ENCODE assay signal across 21 cellular contexts in the genomic region with DNA sequence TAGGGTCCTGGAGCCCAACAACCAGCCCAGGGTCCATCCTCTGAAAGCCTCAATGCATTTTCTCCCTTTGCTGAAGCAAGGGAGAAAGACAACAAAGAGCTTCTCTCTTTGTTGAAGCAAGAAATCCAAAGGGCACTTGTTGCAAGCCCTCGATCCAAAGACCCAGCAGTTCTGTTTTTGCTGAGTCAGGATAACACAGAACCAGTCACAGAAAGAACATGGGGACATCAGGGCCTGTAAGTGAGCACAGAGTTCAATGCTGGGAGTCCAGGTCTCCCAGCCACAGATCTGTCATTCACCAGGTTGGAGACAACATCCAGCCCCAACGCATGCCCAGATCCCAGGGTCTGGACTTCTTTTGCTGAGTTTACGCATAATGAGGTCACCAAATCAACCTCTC.
"Had no signal": no experiment of that assay in that cellular context is flagged by ENCODE, and none has a peak within 500 bp of the region (broad histone marks: within the 10 kb centered on the region; RNA-seq: fewer than 3 reads in every experiment).

No MANE protein-coding gene starts in this region.

- H3K27me3 ChIP-seq: colonic mucosa, gastrocnemius medialis, neutrophil, sigmoid colon, stomach, transverse colon had no signal

- H3K4me3 Mint-ChIP-seq: naive thymus-derived CD4-positive, alpha-beta T cell; nephron progenitor cell had no signal

- DNase-seq: colonic mucosa; dermis blood vessel endothelial cell; effector CD4-positive, alpha-beta T cell; gastrocnemius medialis; heart right ventricle; left cardiac atrium; left ventricle myocardium superior; mammary epithelial cell; naive thymus-derived CD4-positive, alpha-beta T cell; nephron progenitor cell; posterior cingulate gyrus; sigmoid colon; stimulated activated CD4-positive, alpha-beta T cell treated with anti-CD3 and anti-CD28 coated beads, Interleukin-12 subunit alpha, Interleukin-12 subunit beta, amount 100 ng/mL, for 4 hours; stimulated activated naive CD4-positive, alpha-beta T cell; stomach; substantia nigra; transverse colon had no signal

- H3K4me3 ChIP-seq: colonic mucosa, gastrocnemius medialis, heart right ventricle, sigmoid colon, skin epidermis, stomach, thoracic aorta, transverse colon had no signal

- ATAC-seq: gastrocnemius medialis; heart right ventricle; left ventricle myocardium superior; naive thymus-derived CD4-positive, alpha-beta T cell had no signal

- H3K9me3 ChIP-seq: colonic mucosa, gastrocnemius medialis, heart right ventricle, neutrophil, sigmoid colon, stomach, thoracic aorta, transverse colon had no signal

- H3K27ac Mint-ChIP-seq: naive thymus-derived CD4-positive, alpha-beta T cell had no signal

- H3K9me3 Mint-ChIP-seq: nephron progenitor cell had no signal

- H3K4me1 Mint-ChIP-seq: nephron progenitor cell had no signal

- FAIRE-seq: keratinocyte had no signal

- H3K36me3 ChIP-seq: colonic mucosa, gastrocnemius medialis, heart right ventricle, neutrophil, sigmoid colon, stomach, thoracic aorta, transverse colon had no signal

- H3K4me1 ChIP-seq: colonic mucosa, gastrocnemius medialis, heart right ventricle, sigmoid colon, stomach, transverse colon had no signal

- H3K27ac ChIP-seq: colonic mucosa, gastrocnemius medialis, heart right ventricle, neutrophil, sigmoid colon, skin epidermis, stomach, thoracic aorta, transverse colon had no signal
